In genomic region chr14:22579218-22579617, GRCh38 we compare ENCODE assay signal across 15 cellular contexts. TPM values are rescaled to one million over a fixed set of nuclear protein-coding genes. Genes with fewer than 3 reads are reported as not detected.
DNase-seq lines count a peak whose midpoint lies in the region; ATAC-seq lines count a peak whose summit lies in the region.
"Had no signal": no experiment of that assay in that cellular context is flagged by ENCODE, and none has a peak within 500 bp of the region (broad histone marks: within the 10 kb centered on the region; RNA-seq: fewer than 3 reads in every experiment).

No MANE protein-coding gene starts in this region.

- no peak overlapping the region for H3K4me3 Mint-ChIP-seq in activated naive CD4-positive, alpha-beta T cell treated with anti-CD3 and anti-CD28 coated beads for 36 hours
- H3K4me3 Mint-ChIP-seq in T-cell: peak overlapping the region in 1 of 3 donors; percentile 7
- no peak overlapping the region for H3K4me3 Mint-ChIP-seq in effector memory CD8-positive, alpha-beta T cell
- H3K4me3 Mint-ChIP-seq: dendritic cell treated with granulocyte-macrophage colony-stimulating factor and Interleukin-4, amounts not matched to agents 40 ng/mL and 50 ng/mL, for 4 days had no signal

- peaks cover 48% of the 10 kb centered on the region for H3K36me3 Mint-ChIP-seq in activated naive CD4-positive, alpha-beta T cell treated with anti-CD3 and anti-CD28 coated beads for 36 hours (ENCODE audit: low read depth)
- peaks cover 25% of the 10 kb centered on the region for H3K36me3 Mint-ChIP-seq in T-cell
- peaks cover 20% of the 10 kb centered on the region for H3K36me3 Mint-ChIP-seq in effector memory CD8-positive, alpha-beta T cell (ENCODE audit: insufficient read depth)

- no peak overlapping the region for H3K27ac ChIP-seq in SJCRH30
- H3K27ac ChIP-seq: BLaER1, left lung, prostate gland had no signal

- ATAC-seq in T-cell (replicated peaks in 1 of 4): no peak
- no peak for ATAC-seq in effector memory CD8-positive, alpha-beta T cell (replicated peaks)
- ATAC-seq: left lung, Panc1 had no signal

- no peaks in the 10 kb centered on the region for H3K27me3 ChIP-seq in SJCRH30
- H3K27me3 ChIP-seq: BLaER1, left lung had no signal

- no peaks in the 10 kb centered on the region for H3K4me1 ChIP-seq in SJCRH30
- H3K4me1 ChIP-seq: prostate gland had no signal

- CTCF ChIA-PET in activated naive CD4-positive, alpha-beta T cell treated with anti-CD3 and anti-CD28 coated beads for 36 hours (lab: Charles Lee): interaction anchor here (1.1 to 2.3 kb wide), 3 partner anchors 9 to 274 kb away, joined by 3 to 8 read pairs (median 4); no protein-coding TSS in a partner anchor
- CTCF ChIA-PET in T-cell (lab: Charles Lee): interaction anchor here (0.6 to 1.3 kb wide), 3 partner anchors 10 to 1025 kb away, joined by 3 to 7 read pairs (median 7); no protein-coding TSS in a partner anchor

- peaks cover 12% of the 10 kb centered on the region for H3K36me3 ChIP-seq in SJCRH30
- H3K36me3 ChIP-seq: prostate gland had no signal

- H3K27me3 Mint-ChIP-seq in activated naive CD4-positive, alpha-beta T cell treated with anti-CD3 and anti-CD28 coated beads for 36 hours (ENCODE audit: low read depth): no peaks in the 10 kb centered on the region
- no peaks in the 10 kb centered on the region for H3K27me3 Mint-ChIP-seq in T-cell
- H3K27me3 Mint-ChIP-seq in effector memory CD8-positive, alpha-beta T cell: no peaks in the 10 kb centered on the region
- H3K27me3 Mint-ChIP-seq: dendritic cell treated with granulocyte-macrophage colony-stimulating factor and Interleukin-4, amounts not matched to agents 40 ng/mL and 50 ng/mL, for 4 days had no signal

- no peak overlapping the region for H3K4me3 ChIP-seq in SJCRH30
- H3K4me3 ChIP-seq: BLaER1, left lung, prostate gland had no signal

- no peaks in the 10 kb centered on the region for H3K9me3 Mint-ChIP-seq in activated naive CD4-positive, alpha-beta T cell treated with anti-CD3 and anti-CD28 coated beads for 36 hours
- no peaks in the 10 kb centered on the region for H3K9me3 Mint-ChIP-seq in T-cell
- no peaks in the 10 kb centered on the region for H3K9me3 Mint-ChIP-seq in effector memory CD8-positive, alpha-beta T cell
- H3K9me3 Mint-ChIP-seq: dendritic cell treated with granulocyte-macrophage colony-stimulating factor and Interleukin-4, amounts not matched to agents 40 ng/mL and 50 ng/mL, for 4 days had no signal

- H3K4me1 Mint-ChIP-seq in activated naive CD4-positive, alpha-beta T cell treated with anti-CD3 and anti-CD28 coated beads for 36 hours (ENCODE audit: low read depth): peaks cover 74% of the 10 kb centered on the region
- peaks cover 63 to 71% (median 70%) of the 10 kb centered on the region in 3 donors for H3K4me1 Mint-ChIP-seq in T-cell
- peaks cover 19 to 31% of the 10 kb centered on the region in 2 donors for H3K4me1 Mint-ChIP-seq in effector memory CD8-positive, alpha-beta T cell (ENCODE audit: low read depth in 2 of 2)

- H3K27ac Mint-ChIP-seq in activated naive CD4-positive, alpha-beta T cell treated with anti-CD3 and anti-CD28 coated beads for 36 hours: peak overlapping the region; percentile 8
- H3K27ac Mint-ChIP-seq in T-cell: peak overlapping the region; percentile 79 to 86
- H3K27ac Mint-ChIP-seq in effector memory CD8-positive, alpha-beta T cell: peak overlapping the region; percentile 5 to 38
- H3K27ac Mint-ChIP-seq: dendritic cell treated with granulocyte-macrophage colony-stimulating factor and Interleukin-4, amounts not matched to agents 40 ng/mL and 50 ng/mL, for 4 days had no signal

- no peaks in the 10 kb centered on the region for H3K9me3 ChIP-seq in SJCRH30 (replicated peaks)
- H3K9me3 ChIP-seq: BLaER1, left lung, prostate gland had no signal

- intact Hi-C loops in activated naive CD4-positive, alpha-beta T cell treated with anti-CD3 and anti-CD28 coated beads for 36 hours (cut with micrococcal nuclease): no loop called here

- in situ Hi-C loops in KBM-7 (cut with MboI; ENCODE audit: low pct_unique_long_range_greater_than_20kb, low sequenced_read_pairs): no loop called here

- POLR2A ChIA-PET in T-cell (lab: Charles Lee): interaction anchor here in 1 of 2 donors (0.8 kb wide), 1 partner anchor 10 kb away, joined by 3 read pairs; no protein-coding TSS in a partner anchor

- no peak for DNase-seq in activated naive CD4-positive, alpha-beta T cell treated with anti-CD3 and anti-CD28 coated beads for 36 hours
- no peak for DNase-seq in activated naive CD4-positive, alpha-beta T cell (lab: John Stamatoyannopoulos, UW)
- DNase-seq in T-cell (no peak), renal cortical epithelial cell (ENCODE audit: low read depth) (peak; percentile 33), COLO829 (ENCODE audit: low spot score) (no peak), SJCRH30 (no peak), KBM-7 (no peak)
- no peak for DNase-seq in effector memory CD8-positive, alpha-beta T cell
- DNase-seq: H7, left lung, substantia nigra had no signal

RNA-seq across cellular contexts. Expression of gene DAD1, which starts 9.8 kb away (rescaled TPM):
- total RNA-seq in activated naive CD4-positive, alpha-beta T cell treated with anti-CD3 and anti-CD28 coated beads for 36 hours: 100 to 1,000 TPM; 219 to 226 TPM
- total RNA-seq in T-cell (100 to 1,000 TPM in 4 of 5 donors, 10 to 100 TPM in 1; 80.9 to 127 (median 113) TPM), renal cortical epithelial cell (272 and 366 TPM in 2 replicates)
- 225 and 241 TPM in 2 replicates for total RNA-seq in SJCRH30 (2014; rRNA removed; shearing (Covaris generic))

RNA-seq across cellular contexts. Expression of gene ABHD4, which starts 18.9 kb away (rescaled TPM):
- 10 to 100 TPM; 11.1 to 11.9 TPM for total RNA-seq in activated naive CD4-positive, alpha-beta T cell treated with anti-CD3 and anti-CD28 coated beads for 36 hours
- total RNA-seq in T-cell: 10 to 100 TPM; 10.1 to 20.9 (median 17.3) TPM
- 5.9 and 30.3 TPM in 2 replicates for total RNA-seq in renal cortical epithelial cell
- total RNA-seq in SJCRH30 (2014; rRNA removed; shearing (Covaris generic)): 6.1 and 7.2 TPM in 2 replicates

Comparison
In these comparisons a context has a peak if more than half of its experiments do, and no peak if none do; other contexts are left out.
1. H3K27ac Mint-ChIP-seq: peak in every context shown above with its lines; median percentile 82 in T-cell; 22 in effector memory CD8-positive, alpha-beta T cell; 8 in activated naive CD4-positive, alpha-beta T cell treated with anti-CD3 and anti-CD28 coated beads for 36 hours.